In the genomic region with DNA sequence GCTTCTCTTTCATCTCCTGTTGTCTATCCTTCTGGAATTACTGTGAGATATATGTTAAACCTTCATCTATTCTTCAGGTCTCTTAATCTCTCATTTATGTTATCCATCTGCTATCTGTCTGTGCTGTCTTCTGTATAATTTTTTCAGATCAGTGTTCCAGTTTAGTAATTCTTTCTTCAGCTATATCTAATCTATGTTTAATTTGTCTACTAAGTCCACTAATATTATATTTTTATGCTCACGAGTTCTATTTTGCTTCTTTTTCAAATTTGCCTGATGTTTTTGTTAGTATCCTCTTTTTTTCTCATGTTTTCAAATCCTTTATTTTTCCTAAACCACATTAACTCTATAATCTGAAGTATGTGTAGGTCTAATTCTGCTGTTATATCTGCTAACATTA, we compare ENCODE assay signal across 26 cellular contexts.
"Had no signal": no experiment of that assay in that cellular context is flagged by ENCODE, and none has a peak within 500 bp of the region (broad histone marks: within the 10 kb centered on the region; RNA-seq: fewer than 3 reads in every experiment).

No MANE protein-coding gene starts in this region.

- H3K4me3 Mint-ChIP-seq: mesothelial cell of epicardium; naive B cell; natural killer cell; nephron progenitor cell; neural progenitor cell; stimulated activated memory B cell treated with anti-CD40 and anti-IgM and Interleukin-4, amounts not matched to agents 10 μg/mL and 1 μg/mL and 100 μg/mL, for 72 hours; stimulated activated naive CD8-positive, alpha-beta T cell treated with anti-CD3 and anti-CD28 coated beads, Interleukin-15, amount 100 ng/mL, for 72 hours; type B pancreatic cell had no signal

- ATAC-seq: natural killer cell; psoas muscle; right lobe of liver; stimulated activated memory B cell treated with anti-CD40 and anti-IgM and Interleukin-4, amounts not matched to agents 10 μg/mL and 1 μg/mL and 100 μg/mL, for 72 hours; stimulated activated naive CD8-positive, alpha-beta T cell treated with anti-CD3 and anti-CD28 coated beads, Interleukin-15, amount 100 ng/mL, for 72 hours had no signal

- H3K4me3 ChIP-seq: left ventricle myocardium inferior, lung, neural progenitor cell, psoas muscle, right lobe of liver, smooth muscle cell, tibial nerve, uterus had no signal

- H3K27me3 Mint-ChIP-seq: naive B cell; stimulated activated memory B cell treated with anti-CD40 and anti-IgM and Interleukin-4, amounts not matched to agents 10 μg/mL and 1 μg/mL and 100 μg/mL, for 72 hours; stimulated activated naive CD8-positive, alpha-beta T cell treated with anti-CD3 and anti-CD28 coated beads, Interleukin-15, amount 100 ng/mL, for 72 hours; type B pancreatic cell had no signal

- H3K4me1 Mint-ChIP-seq: mesothelial cell of epicardium, nephron progenitor cell, neural progenitor cell had no signal

- H3K4me1 ChIP-seq: left ventricle myocardium inferior, neural progenitor cell, parathyroid adenoma, psoas muscle, right lobe of liver, tibial nerve, uterus had no signal

- H3K36me3 ChIP-seq: neutrophil, right lobe of liver, uterus had no signal

- H3K27ac Mint-ChIP-seq: mesothelial cell of epicardium; naive B cell; natural killer cell; nephron progenitor cell; neural progenitor cell; stimulated activated memory B cell treated with anti-CD40 and anti-IgM and Interleukin-4, amounts not matched to agents 10 μg/mL and 1 μg/mL and 100 μg/mL, for 72 hours; stimulated activated naive CD8-positive, alpha-beta T cell treated with anti-CD3 and anti-CD28 coated beads, Interleukin-15, amount 100 ng/mL, for 72 hours; type B pancreatic cell had no signal

- H3K27ac ChIP-seq: left ventricle myocardium inferior, neural progenitor cell, neutrophil, parathyroid adenoma, psoas muscle, right lobe of liver, tibial nerve, uterus had no signal

- DNase-seq: islet precursor cell; left ventricle myocardium inferior; mesendoderm; naive B cell; natural killer cell; nephron progenitor cell; occipital lobe; psoas muscle; right lobe of liver; stimulated activated CD4-positive, alpha-beta T cell treated with anti-CD3 and anti-CD28 coated beads, Interleukin-1b, Interleukin-23, amount 100 ng/mL, for 48 hours; stimulated activated CD4-positive, alpha-beta T cell treated with anti-CD3 and anti-CD28 coated beads, Interleukin-2, amount 100 ng/mL, for 48 hours; stimulated activated CD4-positive, alpha-beta T cell treated with anti-CD3 and anti-CD28 coated beads, Interleukin-4, amount 100 ng/mL, for 4 hours; stimulated activated CD8-positive, alpha-beta memory T cell treated with anti-CD3 and anti-CD28 coated beads, Interleukin-4, amount 100 ng/mL, for 48 hours; stimulated activated naive CD4-positive, alpha-beta T cell treated with Interleukin-2 at 50 U/mL for 16 hours; stimulated activated naive CD8-positive, alpha-beta T cell treated with anti-CD3 and anti-CD28 coated beads, Interleukin-15, amount 100 ng/mL, for 72 hours; substantia nigra; uterus had no signal

- H3K9me3 ChIP-seq: neutrophil, right lobe of liver had no signal
